ENCODE assay signal across 1 cellular context in the genomic region with DNA sequence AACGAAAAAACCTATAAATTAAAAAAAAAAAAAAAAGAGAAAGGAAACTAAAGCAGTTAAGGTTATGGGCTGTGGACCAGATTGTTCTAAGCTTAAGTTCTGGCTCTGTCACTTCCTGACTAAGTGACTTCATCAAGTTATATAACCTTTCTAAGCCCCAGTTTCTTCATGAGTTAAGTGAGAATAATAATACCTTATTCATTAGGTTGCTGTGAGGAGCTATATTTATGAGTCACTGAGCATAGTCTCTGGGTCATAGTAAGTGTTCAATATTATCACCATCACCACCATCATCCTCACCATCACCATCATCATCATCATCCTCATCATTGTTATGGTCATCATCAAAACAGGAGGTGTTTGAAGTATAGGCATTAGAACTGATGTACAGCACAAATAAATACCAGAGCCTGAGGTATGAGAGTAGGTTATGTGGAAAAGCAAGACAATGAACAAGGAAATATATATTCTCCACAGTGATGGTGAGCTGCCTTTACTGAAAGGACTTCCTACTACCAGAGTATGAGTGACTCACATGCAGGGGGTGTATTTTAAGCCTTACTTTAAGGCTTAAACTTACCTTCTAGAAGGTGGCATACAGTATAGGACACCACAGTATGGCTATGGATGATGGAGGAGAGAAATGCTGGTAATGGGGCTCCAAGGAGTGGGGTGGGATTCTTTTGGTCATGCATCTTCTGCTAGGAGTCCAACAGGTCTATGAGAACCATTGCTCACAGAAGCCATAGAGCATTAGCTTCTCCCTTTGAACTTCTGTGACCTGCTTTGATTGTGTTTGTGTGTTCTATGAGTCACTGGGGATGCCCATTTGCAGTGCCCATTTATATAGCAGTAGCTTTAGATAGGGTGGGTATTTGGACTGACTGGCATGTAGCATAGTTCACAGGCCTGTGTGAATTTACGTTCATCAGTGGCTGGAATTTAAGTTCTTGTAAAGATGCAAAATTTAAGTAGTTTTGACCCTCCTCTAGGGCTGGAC.
TF ChIP-seq lines count a peak whose summit lies in the region.

No MANE protein-coding gene starts in this region.

TF ChIP-seq in A549, 52 proteins besides CTCF, POLR2A, EP300 and RAD21:
- no peak for TF ChIP-seq EHF (CRISPR knock-in tag; IDR thresholded peaks at IDR 0.05)
- no peak for TF ChIP-seq POLR2AphosphoS2 (conservative IDR thresholded peaks at IDR 0.05; ENCODE audit: low read length)
- TF ChIP-seq FOSL2 (IDR thresholded peaks at IDR 0.05), result no peak
- peak; percentile 21; the same call in 1 of the 2 replicates for TF ChIP-seq FOSL2 (CRISPR knock-in tag; IDR thresholded peaks at IDR 0.05)
- no peak for TF ChIP-seq BCL3 (IDR thresholded peaks at IDR 0.05)
- no peak for TF ChIP-seq HDAC2 (IDR thresholded peaks at IDR 0.05)
